Comparison of ENCODE assay signal across 8 cellular contexts in the genomic region with DNA sequence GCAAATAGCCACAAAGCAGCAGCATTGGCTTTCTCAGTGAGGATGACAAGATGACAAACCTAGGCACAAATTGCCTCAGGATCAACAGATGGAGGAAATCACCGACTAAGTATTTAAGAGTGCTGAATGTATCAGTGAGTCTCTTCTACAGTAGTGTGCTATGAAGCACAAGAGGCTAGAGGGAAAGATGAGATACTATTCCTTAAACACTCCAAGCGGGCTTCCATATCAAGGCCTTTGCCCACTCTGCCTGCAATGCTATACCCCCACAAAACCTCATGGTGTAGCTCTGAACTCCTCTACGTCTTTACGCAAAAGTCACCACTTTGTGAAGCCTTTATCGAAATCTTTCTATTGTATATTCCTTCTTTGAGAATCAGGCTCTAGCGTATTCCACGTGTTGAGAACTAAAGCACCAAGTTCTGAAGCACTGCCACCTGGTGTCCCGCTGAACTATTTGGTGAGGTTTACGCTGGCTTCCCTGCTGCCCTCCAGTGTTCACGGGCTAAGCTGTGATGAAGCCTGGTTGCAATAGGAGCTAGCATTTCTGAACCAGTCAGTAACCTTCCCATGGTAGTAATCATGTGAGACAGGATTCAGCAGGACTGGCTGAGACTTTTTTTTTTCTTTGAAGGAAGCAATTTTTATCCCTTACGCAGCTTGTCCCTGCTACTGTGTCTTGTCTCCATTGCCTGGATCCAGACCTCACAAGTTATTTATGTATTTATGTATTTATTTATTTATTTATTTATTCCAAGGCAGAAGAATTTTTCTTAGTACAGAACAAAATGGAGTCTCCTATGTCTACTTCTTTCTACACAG.
DNase-seq lines count a peak whose midpoint lies in the region; ATAC-seq, FAIRE-seq and TF ChIP-seq lines count a peak whose summit lies in the region.

No MANE protein-coding gene starts in this region.

- no peaks in the 10 kb centered on the region for H3K36me3 ChIP-seq in esophagus muscularis mucosa

- no peak for ATAC-seq in GM18858 (IDR thresholded peaks at IDR 0.05; ENCODE audit: unreplicated experiment)

- TF ChIP-seq EP300 in esophagus muscularis mucosa (IDR thresholded peaks at IDR 0.05), result no peak

- 32% methylated on average over 11 of the region's 11 CpGs for WGBS in esophagus muscularis mucosa

- H3K9me3 ChIP-seq in esophagus muscularis mucosa, result no peaks in the 10 kb centered on the region

- POLR2A ChIA-PET in activated CD4-positive, alpha-beta memory T cell treated with anti-CD3 and anti-CD28 coated beads, Interleukin-2, amount 10 ng/mL, durations not matched to agents 7 days and 5 days (lab: Charles Lee), result interaction anchor here (0.6 kb wide), 1 partner anchor 53 kb away, joined by 3 read pairs; no protein-coding TSS in a partner anchor

- FAIRE-seq in H54 (lab: Jason Lieb, UNC), result no peak

- CTCF ChIA-PET in activated CD4-positive, alpha-beta memory T cell treated with anti-CD3 and anti-CD28 coated beads, Interleukin-2, amount 10 ng/mL, durations not matched to agents 7 days and 5 days (lab: Charles Lee), result interaction anchor here (0.9 to 4.2 kb wide), 17 partner anchors 11 to 457 kb away, joined by 3 to 22 read pairs (median 5); no protein-coding TSS in a partner anchor

- H3K9me3 Mint-ChIP-seq in activated CD4-positive, alpha-beta memory T cell treated with anti-CD3 and anti-CD28 coated beads, Interleukin-2, amount 10 ng/mL, durations not matched to agents 7 days and 5 days, result no peaks in the 10 kb centered on the region
- H3K9me3 Mint-ChIP-seq in neural crest cell (no peaks in the 10 kb centered on the region), type B pancreatic cell (no peaks in the 10 kb centered on the region)

- H3K4me1 Mint-ChIP-seq in activated CD4-positive, alpha-beta memory T cell treated with anti-CD3 and anti-CD28 coated beads, Interleukin-2, amount 10 ng/mL, durations not matched to agents 7 days and 5 days, result peaks cover 56% of the 10 kb centered on the region
- peaks cover 5% of the 10 kb centered on the region for H3K4me1 Mint-ChIP-seq in neural crest cell
- H3K4me1 Mint-ChIP-seq in type B pancreatic cell (ENCODE audit: unreplicated experiment), result no peaks in the 10 kb centered on the region

- no peaks in the 10 kb centered on the region for H3K36me3 Mint-ChIP-seq in activated CD4-positive, alpha-beta memory T cell treated with anti-CD3 and anti-CD28 coated beads, Interleukin-2, amount 10 ng/mL, durations not matched to agents 7 days and 5 days (ENCODE audit: low read depth)
- H3K36me3 Mint-ChIP-seq in neural crest cell (ENCODE audit: low read depth) (no peaks in the 10 kb centered on the region), type B pancreatic cell (no peaks in the 10 kb centered on the region)

- H3K27me3 ChIP-seq in esophagus muscularis mucosa, result peaks cover 0 to 3% (median 0%) of the 10 kb centered on the region in 4 donors

- H3K4me3 ChIP-seq in GM12864 (ENCODE audit: low read depth, low read length) (no peak overlapping the region), esophagus muscularis mucosa (no peak overlapping the region)

- H3K27ac ChIP-seq in esophagus muscularis mucosa (replicated peaks in 1 of 4), result no peak overlapping the region

- DNase-seq in GM12864 (ENCODE audit: low read depth) (peak; percentile 13), H54 (ENCODE audit: insufficient read length, low spot score) (peak; percentile 2), NCI-H1105 (lab: John Stamatoyannopoulos, UW) (peak; percentile 9), esophagus muscularis mucosa (ENCODE audit: extremely low spot score) (no peak), neural crest cell (ENCODE audit: low read depth, low spot score) (peak; percentile 21), type B pancreatic cell (ENCODE audit: extremely low spot score, unreplicated experiment) (no peak)
- DNase-seq in activated CD4-positive, alpha-beta memory T cell treated with anti-CD3 and anti-CD28 coated beads, Interleukin-2, amount 10 ng/mL, durations not matched to agents 7 days and 5 days, result peak; percentile 66

- H3K4me1 ChIP-seq in esophagus muscularis mucosa, result peaks cover 0 to 19% (median 3%) of the 10 kb centered on the region in 4 donors

- no peak overlapping the region for H3K27ac Mint-ChIP-seq in activated CD4-positive, alpha-beta memory T cell treated with anti-CD3 and anti-CD28 coated beads, Interleukin-2, amount 10 ng/mL, durations not matched to agents 7 days and 5 days
- H3K27ac Mint-ChIP-seq in neural crest cell (ENCODE audit: unreplicated experiment), result no peak overlapping the region
- H3K27ac Mint-ChIP-seq in type B pancreatic cell, result no peak overlapping the region

- TF ChIP-seq CTCF in GM12864 (IDR thresholded peaks at IDR 0.05; ENCODE audit: low read depth, low read length, missing control alignments) (peak; percentile 61), esophagus muscularis mucosa (IDR thresholded peaks at IDR 0.05) (peak; percentile 30 to 48 (median 34)), neural crest cell (conservative IDR thresholded peaks at IDR 0.05) (peak; percentile 70), type B pancreatic cell (conservative IDR thresholded peaks at IDR 0.05) (peak; percentile 74)

- H3K27me3 Mint-ChIP-seq in activated CD4-positive, alpha-beta memory T cell treated with anti-CD3 and anti-CD28 coated beads, Interleukin-2, amount 10 ng/mL, durations not matched to agents 7 days and 5 days, result no peaks in the 10 kb centered on the region
- H3K27me3 Mint-ChIP-seq in neural crest cell (ENCODE audit: low read depth), result peaks cover 8% of the 10 kb centered on the region
- peaks cover 23% of the 10 kb centered on the region for H3K27me3 Mint-ChIP-seq in type B pancreatic cell

- intact Hi-C loops in esophagus muscularis mucosa (cut with DNase I), result no loop called here

- H3K4me3 Mint-ChIP-seq in activated CD4-positive, alpha-beta memory T cell treated with anti-CD3 and anti-CD28 coated beads, Interleukin-2, amount 10 ng/mL, durations not matched to agents 7 days and 5 days, result no peak overlapping the region
- H3K4me3 Mint-ChIP-seq in neural crest cell (no peak overlapping the region), type B pancreatic cell (no peak overlapping the region)

- TF ChIP-seq POLR2A in H54 (IDR thresholded peaks at IDR 0.05; ENCODE audit: low read depth, low read length), result no peak
- no peak for TF ChIP-seq POLR2A in esophagus muscularis mucosa (IDR thresholded peaks at IDR 0.05; ENCODE audit: low read depth)

Comparison
In these comparisons a context has a peak if more than half of its experiments do, and no peak if none do; other contexts are left out.
1. DNase-seq: peak in GM12864 (single experiment), H54 (single experiment), NCI-H1105 (single experiment), activated CD4-positive, alpha-beta memory T cell treated with anti-CD3 and anti-CD28 coated beads, Interleukin-2, amount 10 ng/mL, durations not matched to agents 7 days and 5 days (single experiment) and neural crest cell (single experiment); none in esophagus muscularis mucosa (single experiment) and type B pancreatic cell (single experiment).
2. Peak in every context shown above with its lines, with median percentiles within 50 percentile points of each other: CTCF ChIP-seq.